ENCODE assay signal across 8 cellular contexts in genomic region chr1:18951818-18952391, GRCh38. TPM values are rescaled to one million over a fixed set of nuclear protein-coding genes. Genes with fewer than 3 reads are reported as not detected.
DNase-seq lines count a peak whose midpoint lies in the region; ATAC-seq and TF ChIP-seq lines count a peak whose summit lies in the region.

No MANE protein-coding gene starts in this region.

- peak; percentile 77 for DNase-seq in GM12864 (ENCODE audit: low read depth)
- peak; percentile 71 for DNase-seq in activated CD4-positive, CD25-positive, alpha-beta regulatory T cell treated with anti-CD3 and anti-CD28 coated beads, Interleukin-2, amount 50 U/mL, for 16 hours (ENCODE audit: low read depth, low spot score)
- no peak for DNase-seq in chondrocyte (ENCODE audit: low spot score)
- DNase-seq in foreskin fibroblast, result no peak
- no peak for DNase-seq in iPS-NIHi11 (ENCODE audit: low spot score)
- DNase-seq in NCI-H748 (lab: John Stamatoyannopoulos, UW; ENCODE audit: unreplicated experiment), result no peak

- H3K27ac Mint-ChIP-seq in chondrocyte (ENCODE audit: unreplicated experiment), result peak overlapping the region; percentile 84

- peaks cover 83% of the 10 kb centered on the region for H3K4me1 Mint-ChIP-seq in chondrocyte (ENCODE audit: low read depth)

- H3K36me3 Mint-ChIP-seq in chondrocyte (ENCODE audit: low read depth), result no peaks in the 10 kb centered on the region

- H3K4me3 Mint-ChIP-seq in chondrocyte (ENCODE audit: unreplicated experiment), result no peak overlapping the region

- no peak for TF ChIP-seq CTCF in GM12864 (IDR thresholded peaks at IDR 0.05; ENCODE audit: low read depth, low read length, missing control alignments)
- no peak for TF ChIP-seq CTCF in chondrocyte (IDR thresholded peaks at IDR 0.05)
- TF ChIP-seq CTCF in foreskin fibroblast (IDR thresholded peaks at IDR 0.05; ENCODE audit: low read depth, low read length), result no peak

- H3K27ac ChIP-seq in skin epidermis, result peak overlapping the region in 20 of 21 experiments; percentile 72 to 95 (median 90)

- H3K4me3 ChIP-seq in GM12864 (ENCODE audit: low read depth, low read length) (peak overlapping the region; percentile 62), skin epidermis (peak overlapping the region; percentile 6 to 37 (median 24)), foreskin fibroblast (ENCODE audit: low read depth in 1 of 2, low read length in 2 of 2) (no peak overlapping the region)

- ATAC-seq in HG02973 (IDR thresholded peaks at IDR 0.05; ENCODE audit: unreplicated experiment), result peak; percentile 31

- no peaks in the 10 kb centered on the region for H3K9me3 Mint-ChIP-seq in chondrocyte (ENCODE audit: low read depth)

- H3K27me3 Mint-ChIP-seq in chondrocyte (ENCODE audit: low read depth), result no peaks in the 10 kb centered on the region

RNA-seq across cellular contexts. Expression of gene IFFO2, which starts 4.6 kb away (rescaled TPM):
- total RNA-seq in chondrocyte, result 13.9 to 18.9 TPM (median 18.8 TPM) in 3 replicates

RNA-seq across cellular contexts. Expression of gene ALDH4A1, which starts 49.5 kb away (rescaled TPM):
- 9.3 to 15.0 TPM (median 14.2 TPM) in 3 replicates for total RNA-seq in chondrocyte

Comparison
In these comparisons a context has a peak if more than half of its experiments do, and no peak if none do; other contexts are left out.
1. DNase-seq: peak in GM12864 (single experiment) and activated CD4-positive, CD25-positive, alpha-beta regulatory T cell treated with anti-CD3 and anti-CD28 coated beads, Interleukin-2, amount 50 U/mL, for 16 hours (single experiment); none in chondrocyte (single experiment), foreskin fibroblast (0 of 2), iPS-NIHi11 (single experiment) and NCI-H748 (single experiment).
2. H3K4me3 ChIP-seq: peak in GM12864 (single experiment) and skin epidermis (7 of 7); none in foreskin fibroblast (0 of 2).